In the genomic region with DNA sequence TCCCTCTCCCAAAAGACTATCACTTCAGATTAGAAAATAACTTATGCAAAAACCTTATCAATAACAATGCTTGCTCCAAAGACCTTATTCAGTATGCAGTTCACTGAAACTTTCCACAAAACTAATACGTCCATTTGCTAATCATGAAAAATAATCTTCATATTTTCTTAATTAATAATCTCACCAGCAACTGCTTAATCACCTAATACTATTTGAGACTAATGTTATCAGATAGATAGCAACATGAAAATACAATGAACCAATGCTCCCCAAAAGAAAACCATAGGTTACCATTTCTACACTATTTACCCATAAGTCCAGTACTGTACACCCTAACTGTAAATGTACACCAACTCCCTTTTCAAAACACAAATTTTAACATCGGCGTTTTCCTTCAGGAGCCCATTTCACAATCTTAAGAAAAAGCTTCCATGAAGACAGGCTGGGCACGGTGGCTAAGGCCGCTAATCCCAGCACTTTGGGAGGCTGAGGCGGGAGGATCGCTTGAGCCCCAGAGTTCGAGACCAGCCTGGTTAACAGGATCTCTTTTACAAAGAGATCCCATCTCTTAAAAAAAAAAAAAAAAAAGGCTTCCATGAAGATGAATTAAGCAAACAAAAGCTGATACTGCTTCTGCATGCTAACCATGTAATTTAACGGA, we compare ENCODE assay signal across 8 cellular contexts. TPM values are rescaled to one million over a fixed set of nuclear protein-coding genes. Genes with fewer than 3 reads are reported as not detected.
A peak's percentile ranks its signal among the peaks of the same experiment; 100 is the strongest.
DNase-seq lines count a peak whose midpoint lies in the region; ATAC-seq and TF ChIP-seq lines count a peak whose summit lies in the region.

No MANE protein-coding gene starts in this region.

- H4K20me1 ChIP-seq in Loucy (ENCODE audit: insufficient read depth, low read length, poor library complexity, severe bottlenecking): peaks cover 56% of the 10 kb centered on the region

- H3K4me1 Mint-ChIP-seq in CD4-positive, CD25-positive, alpha-beta regulatory T cell: peaks cover 21 to 64% (median 44%) of the 10 kb centered on the region in 4 donors
- H3K4me1 Mint-ChIP-seq in natural killer cell treated with Interleukin-12 subunit alpha and Interleukin-12 subunit beta and Interleukin-15 and Interleukin-18, amount 100 ng/mL, for 72 hours (ENCODE audit: low read depth in 2 of 2): peaks cover 28 to 34% of the 10 kb centered on the region in 2 donors

- H3K79me2 ChIP-seq in Loucy (ENCODE audit: insufficient read depth, low read length): peaks cover 83% of the 10 kb centered on the region

- H3F3A ChIP-seq in Loucy (ENCODE audit: low read depth): no peaks in the 10 kb centered on the region

- no peaks in the 10 kb centered on the region for H3K36me3 Mint-ChIP-seq in CD4-positive, CD25-positive, alpha-beta regulatory T cell
- no peaks in the 10 kb centered on the region for H3K36me3 Mint-ChIP-seq in natural killer cell treated with Interleukin-12 subunit alpha and Interleukin-12 subunit beta and Interleukin-15 and Interleukin-18, amount 100 ng/mL, for 72 hours

- no peak for DNase-seq in CD4-positive, CD25-positive, alpha-beta regulatory T cell
- DNase-seq in coronary artery (ENCODE audit: low spot score) (no peak), NCI-H1694 (lab: John Stamatoyannopoulos, UW) (no peak), COLO829 (ENCODE audit: low spot score) (no peak), NCI-H146 (lab: John Stamatoyannopoulos, UW) (no peak)
- no peak for DNase-seq in natural killer cell treated with Interleukin-12 subunit alpha and Interleukin-12 subunit beta and Interleukin-15 and Interleukin-18, amount 100 ng/mL, for 72 hours (ENCODE audit: low spot score)

- H3K36me3 ChIP-seq in CD4-positive, CD25-positive, alpha-beta regulatory T cell (ENCODE audit: control insufficient read depth, insufficient read depth, low read length): no peaks in the 10 kb centered on the region
- no peaks in the 10 kb centered on the region for H3K36me3 ChIP-seq in Loucy (ENCODE audit: insufficient read depth, low read length)

- H3K9ac ChIP-seq in Loucy (ENCODE audit: low read depth, low read length, poor library complexity, severe bottlenecking): peak overlapping the region; percentile 97

- peak overlapping the region; percentile 96 for H3K4me2 ChIP-seq in Loucy (ENCODE audit: low read depth, low read length, poor library complexity, severe bottlenecking)

- peaks cover 64% of the 10 kb centered on the region for H3K4me1 ChIP-seq in CD4-positive, CD25-positive, alpha-beta regulatory T cell (ENCODE audit: control insufficient read depth, insufficient read depth, low read length, poor library complexity, severe bottlenecking)
- peaks cover 47% of the 10 kb centered on the region for H3K4me1 ChIP-seq in Loucy (ENCODE audit: insufficient read depth, low read length, poor library complexity, severe bottlenecking)

- no peaks in the 10 kb centered on the region for H3K27me3 ChIP-seq in CD4-positive, CD25-positive, alpha-beta regulatory T cell (ENCODE audit: control insufficient read depth, insufficient read depth, low read length)
- H3K27me3 ChIP-seq in Loucy (ENCODE audit: insufficient read depth, low read length, poor library complexity, severe bottlenecking): peaks cover 7% of the 10 kb centered on the region

- peaks cover 6% of the 10 kb centered on the region for H3K27me3 Mint-ChIP-seq in CD4-positive, CD25-positive, alpha-beta regulatory T cell
- H3K27me3 Mint-ChIP-seq in natural killer cell treated with Interleukin-12 subunit alpha and Interleukin-12 subunit beta and Interleukin-15 and Interleukin-18, amount 100 ng/mL, for 72 hours: no peaks in the 10 kb centered on the region

- peak overlapping the region; percentile 93 for H3K27ac ChIP-seq in CD4-positive, CD25-positive, alpha-beta regulatory T cell (ENCODE audit: insufficient read depth, low read length, poor library complexity, severe bottlenecking)
- H3K27ac ChIP-seq in coronary artery: peak overlapping the region in 1 of 2 donors; percentile 93

- peaks cover 0 to 2% (median 0%) of the 10 kb centered on the region in 7 donors for H3K9me3 Mint-ChIP-seq in CD4-positive, CD25-positive, alpha-beta regulatory T cell
- no peaks in the 10 kb centered on the region for H3K9me3 Mint-ChIP-seq in natural killer cell treated with Interleukin-12 subunit alpha and Interleukin-12 subunit beta and Interleukin-15 and Interleukin-18, amount 100 ng/mL, for 72 hours

- no peak overlapping the region for H2AFZ ChIP-seq in Loucy (ENCODE audit: low read length)

- H3K9me3 ChIP-seq in CD4-positive, CD25-positive, alpha-beta regulatory T cell (ENCODE audit: control insufficient read depth in 2 of 2, low read length in 2 of 2): no peaks in the 10 kb centered on the region
- H3K9me3 ChIP-seq in Loucy (ENCODE audit: insufficient read depth, low read depth, low read length): no peaks in the 10 kb centered on the region

- no peak for ATAC-seq in CD4-positive, CD25-positive, alpha-beta regulatory T cell (ENCODE audit: low read depth in 2 of 2)
- ATAC-seq in natural killer cell treated with Interleukin-12 subunit alpha and Interleukin-12 subunit beta and Interleukin-15 and Interleukin-18, amount 100 ng/mL, for 72 hours: no peak
- no peak for ATAC-seq in GM18873 (IDR thresholded peaks at IDR 0.05; ENCODE audit: low FRiP score, unreplicated experiment)

- no peaks in the 10 kb centered on the region for H3K9me2 ChIP-seq in Loucy (replicated peaks; ENCODE audit: low read depth, low read length)

- peak overlapping the region; percentile 86 to 95 (median 90) for H3K4me3 Mint-ChIP-seq in CD4-positive, CD25-positive, alpha-beta regulatory T cell
- peak overlapping the region; percentile 91 for H3K4me3 Mint-ChIP-seq in natural killer cell treated with Interleukin-12 subunit alpha and Interleukin-12 subunit beta and Interleukin-15 and Interleukin-18, amount 100 ng/mL, for 72 hours

- peak overlapping the region; percentile 73 to 88 (median 86) for H3K27ac Mint-ChIP-seq in CD4-positive, CD25-positive, alpha-beta regulatory T cell
- peak overlapping the region; percentile 75 to 90 for H3K27ac Mint-ChIP-seq in natural killer cell treated with Interleukin-12 subunit alpha and Interleukin-12 subunit beta and Interleukin-15 and Interleukin-18, amount 100 ng/mL, for 72 hours

- H3K4me3 ChIP-seq in CD4-positive, CD25-positive, alpha-beta regulatory T cell (ENCODE audit: low read depth, low read length): peak overlapping the region; percentile 88
- peak overlapping the region; percentile 90 for H3K4me3 ChIP-seq in Loucy (ENCODE audit: low read length, poor library complexity, severe bottlenecking)
- peak overlapping the region; percentile 93 for H3K4me3 ChIP-seq in coronary artery

- TF ChIP-seq CTCF in Loucy (conservative IDR thresholded peaks at IDR 0.05; ENCODE audit: low read length) (no peak), coronary artery (IDR thresholded peaks at IDR 0.05) (no peak)

RNA-seq across cellular contexts. Expression of a gene that starts 1.7 kb away (rescaled TPM):
- total RNA-seq in CD4-positive, CD25-positive, alpha-beta regulatory T cell: 242 TPM
- 100 to 1,000 TPM in 2 of 4 donors, 10 to 100 TPM in 2; 47.0 to 106 (median 78.3) TPM for polyA plus RNA-seq in CD4-positive, CD25-positive, alpha-beta regulatory T cell
- 100 to 1,000 TPM; 361 to 446 TPM for total RNA-seq in natural killer cell treated with Interleukin-12 subunit alpha and Interleukin-12 subunit beta and Interleukin-15 and Interleukin-18, amount 100 ng/mL, for 72 hours

RNA-seq across cellular contexts. Expression of a gene that starts 25.8 kb away (rescaled TPM):
- not detected for total RNA-seq in CD4-positive, CD25-positive, alpha-beta regulatory T cell
- not detected for polyA plus RNA-seq in CD4-positive, CD25-positive, alpha-beta regulatory T cell
- total RNA-seq in natural killer cell treated with Interleukin-12 subunit alpha and Interleukin-12 subunit beta and Interleukin-15 and Interleukin-18, amount 100 ng/mL, for 72 hours: 1 to 10 TPM in 1 of 2 donors, under 1 TPM in 1; 1.00 to 1.2 TPM

RNA-seq across cellular contexts. Expression of a gene that starts 29.9 kb away (rescaled TPM):
- 0.62 TPM for total RNA-seq in CD4-positive, CD25-positive, alpha-beta regulatory T cell
- under 1 TPM in 1 of 4 donors, not detected in 3; 0.50 TPM for polyA plus RNA-seq in CD4-positive, CD25-positive, alpha-beta regulatory T cell
- under 1 TPM in 1 of 2 donors, not detected in 1; 0.43 TPM for total RNA-seq in natural killer cell treated with Interleukin-12 subunit alpha and Interleukin-12 subunit beta and Interleukin-15 and Interleukin-18, amount 100 ng/mL, for 72 hours
